ENCODE assay signal across 33 cellular contexts in the genomic region with DNA sequence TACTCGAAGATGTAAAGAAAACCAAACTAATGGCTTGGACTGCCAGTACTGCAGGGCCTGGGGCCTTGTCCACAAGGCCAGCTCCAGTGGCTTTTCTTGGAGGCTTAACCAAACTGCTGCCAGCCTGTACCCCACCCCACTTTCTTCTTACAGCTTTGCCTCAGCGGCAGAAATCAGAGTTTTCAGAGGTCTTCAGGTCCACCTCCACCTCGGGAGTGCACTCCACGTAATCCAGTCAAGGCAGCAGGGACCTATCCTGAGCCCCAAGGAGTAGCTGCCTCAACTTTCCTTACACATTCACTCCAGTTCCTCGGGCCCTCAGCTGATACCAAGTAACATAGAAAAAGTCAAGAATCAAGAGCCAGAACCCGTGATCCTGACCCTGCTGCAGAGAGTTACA. TPM values are rescaled to one million over a fixed set of nuclear protein-coding genes. Genes with fewer than 3 reads are reported as not detected.
"Had no signal": no experiment of that assay in that cellular context is flagged by ENCODE, and none has a peak within 500 bp of the region (broad histone marks: within the 10 kb centered on the region; RNA-seq: fewer than 3 reads in every experiment).

No MANE protein-coding gene starts in this region.

- H3K9me3 ChIP-seq: colonic mucosa, esophagus muscularis mucosa, esophagus squamous epithelium, gastrocnemius medialis, gastroesophageal sphincter, heart left ventricle, heart right ventricle had no signal

- H3K27me3 ChIP-seq: colonic mucosa, dorsolateral prefrontal cortex, gastrocnemius medialis had no signal

- H3K9me3 Mint-ChIP-seq: dendritic cell treated with granulocyte-macrophage colony-stimulating factor and Interleukin-4, amounts not matched to agents 40 ng/mL and 50 ng/mL, for 4 days; effector memory CD8-positive, alpha-beta T cell had no signal

- H3K4me1 Mint-ChIP-seq: endodermal cell had no signal

- H3K4me3 ChIP-seq: colonic mucosa, coronary artery, dorsolateral prefrontal cortex, esophagus muscularis mucosa, esophagus squamous epithelium, gastrocnemius medialis, gastroesophageal sphincter, heart left ventricle, heart right ventricle had no signal

- H3K4me3 Mint-ChIP-seq: dendritic cell treated with granulocyte-macrophage colony-stimulating factor and Interleukin-4, amounts not matched to agents 40 ng/mL and 50 ng/mL, for 4 days; effector memory CD8-positive, alpha-beta T cell; endodermal cell had no signal

- H3K36me3 ChIP-seq: colonic mucosa, esophagus muscularis mucosa, esophagus squamous epithelium, gastrocnemius medialis, gastroesophageal sphincter, heart left ventricle, heart right ventricle had no signal

- H3K27ac Mint-ChIP-seq: dendritic cell treated with granulocyte-macrophage colony-stimulating factor and Interleukin-4, amounts not matched to agents 40 ng/mL and 50 ng/mL, for 4 days; effector memory CD8-positive, alpha-beta T cell; endodermal cell had no signal

- H3K27ac ChIP-seq: colonic mucosa, coronary artery, epithelial cell of prostate, esophagus muscularis mucosa, esophagus squamous epithelium, foreskin keratinocyte, gastrocnemius medialis, gastroesophageal sphincter, heart left ventricle, heart right ventricle had no signal

- ATAC-seq: effector memory CD8-positive, alpha-beta T cell; esophagus mucosa; foreskin keratinocyte; gastrocnemius medialis; gastroesophageal sphincter; heart left ventricle; heart right ventricle had no signal

- DNase-seq: colonic mucosa; cortex of kidney; dermis blood vessel endothelial cell; dorsolateral prefrontal cortex; effector CD4-positive, alpha-beta T cell; effector CD8-positive, alpha-beta T cell; effector memory CD4-positive, alpha-beta T cell; effector memory CD8-positive, alpha-beta T cell; endodermal cell; erythroblast; esophagus squamous epithelium; foreskin fibroblast; foreskin keratinocyte; foreskin melanocyte; gastrocnemius medialis; glutamatergic neuron; head of caudate nucleus; heart left ventricle; heart right ventricle had no signal

- H3K4me1 ChIP-seq: colonic mucosa, esophagus muscularis mucosa, esophagus squamous epithelium, foreskin keratinocyte, gastrocnemius medialis, gastroesophageal sphincter, heart left ventricle, heart right ventricle had no signal

RNA-seq across cellular contexts. Expression of a gene that starts 19.6 kb away (rescaled TPM):
- total RNA-seq: chondrocyte, colonic mucosa, dermis blood vessel endothelial cell, dermis microvascular lymphatic vessel endothelial cell, endothelial cell of umbilical vein, epithelial cell of proximal tubule, esophagus mucosa, esophagus muscularis mucosa, esophagus squamous epithelium, fibroblast of lung, fibroblast of villous mesenchyme, foreskin keratinocyte, gastrocnemius medialis, glomerular endothelial cell, heart left ventricle had no signal
- polyA plus RNA-seq: endothelial cell of umbilical vein, esophagus, fibroblast of lung, foreskin keratinocyte, heart left ventricle had no signal
